In genomic region chr19:1427221-1427620, GRCh38 we compare ENCODE assay signal across 18 cellular contexts. TPM values are rescaled to one million over a fixed set of nuclear protein-coding genes. Genes with fewer than 3 reads are reported as not detected.
"Had no signal": no experiment of that assay in that cellular context is flagged by ENCODE, and none has a peak within 500 bp of the region (broad histone marks: within the 10 kb centered on the region; RNA-seq: fewer than 3 reads in every experiment).

No MANE protein-coding gene starts in this region.

- H3K27me3 ChIP-seq: ascending aorta, colonic mucosa, neutrophil, pancreas, upper lobe of left lung had no signal

- ATAC-seq: activated CD4-positive, alpha-beta T cell treated with anti-CD3 and anti-CD28 coated beads for 36 hours; lower lobe of right lung; natural killer cell; pancreas; sciatic nerve; stimulated activated memory B cell treated with anti-CD40 and anti-IgM and Interleukin-4, amounts not matched to agents 10 μg/mL and 1 μg/mL and 100 μg/mL, for 72 hours; WTC11 had no signal

- H3K27ac ChIP-seq: ascending aorta, colonic mucosa, lower lobe of right lung, neutrophil, pancreas, thoracic aorta, upper lobe of left lung had no signal

- FAIRE-seq: frontal cortex, keratinocyte, pancreas had no signal

- DNase-seq: activated CD4-positive, alpha-beta T cell treated with anti-CD3 and anti-CD28 coated beads for 36 hours; activated CD4-positive, alpha-beta T cell treated with anti-CD3 and anti-CD28 coated beads, Interleukin-2, amount 50 U/mL, for 48 hours; activated gamma-delta T cell; colonic mucosa; erythroblast; lower lobe of right lung; natural killer cell; pancreas; stimulated activated CD4-positive, alpha-beta T cell treated with anti-CD3 and anti-CD28 coated beads, Interleukin-4, amount 100 ng/mL, for 24 hours had no signal

- H3K4me3 ChIP-seq: ascending aorta, colonic mucosa, lower lobe of right lung, pancreas, thoracic aorta, upper lobe of left lung had no signal

- H3K9me3 ChIP-seq: ascending aorta, colonic mucosa, lower lobe of right lung, neutrophil, pancreas, thoracic aorta, upper lobe of left lung had no signal

- H3K4me1 ChIP-seq: ascending aorta, colonic mucosa, lower lobe of right lung, pancreas, upper lobe of left lung had no signal

RNA-seq across cellular contexts. Expression of gene APC2, which starts 22.7 kb away (rescaled TPM):
- total RNA-seq: ascending aorta had no signal
